Comparison of ENCODE assay signal across 8 cellular contexts in genomic region chr17:81928497-81929252, GRCh38. TPM values are rescaled to one million over a fixed set of nuclear protein-coding genes. Genes with fewer than 3 reads are reported as not detected.
DNase-seq lines count a peak whose midpoint lies in the region; TF ChIP-seq lines count a peak whose summit lies in the region.

No MANE protein-coding gene starts in this region.

- 0 out of 2 replicates have a peak, but pooled peaks cover 2% of the 10 kb centered on the region for H3K27me3 ChIP-seq in SJSA1 (replicated peaks)
- no peaks in the 10 kb centered on the region for H3K27me3 ChIP-seq in skeletal muscle satellite cell (ENCODE audit: control insufficient read depth, insufficient read depth, low read length)

- peaks cover 28% of the 10 kb centered on the region for H3K4me1 ChIP-seq in SJSA1 (replicated peaks)
- peaks cover 32% of the 10 kb centered on the region for H3K4me1 ChIP-seq in skeletal muscle satellite cell (ENCODE audit: control insufficient read depth, insufficient read depth, low read length)

- H3K9ac ChIP-seq in skeletal muscle satellite cell (ENCODE audit: low read depth, low read length) = peak overlapping the region; percentile 92

- H3K36me3 ChIP-seq in SJSA1 = peaks cover 4% of the 10 kb centered on the region
- H3K36me3 ChIP-seq in skeletal muscle satellite cell (ENCODE audit: insufficient read depth, low read length) = peaks cover 3% of the 10 kb centered on the region

- H3K27ac ChIP-seq in SJSA1 = no peak overlapping the region

- H3K4me2 ChIP-seq in skeletal muscle satellite cell (ENCODE audit: low read length) = peak overlapping the region; percentile 97

- peak overlapping the region; percentile 91 for H3K4me3 ChIP-seq in SJSA1
- H3K4me3 ChIP-seq in foreskin fibroblast (ENCODE audit: low read depth in 1 of 2, low read length in 2 of 2) = peak overlapping the region; percentile 58 to 86
- peak overlapping the region; percentile 89 for H3K4me3 ChIP-seq in skeletal muscle satellite cell (ENCODE audit: low read length)

- DNase-seq in DMS 273 (lab: John Stamatoyannopoulos, UW; ENCODE audit: unreplicated experiment) (peak; percentile 64), DMS 273 treated with DMSO at 0.1 percent for 48 hours (lab: John Stamatoyannopoulos, UW) (no peak), SJSA1 (ENCODE audit: low read depth in 1 of 2, low spot score in 2 of 2) (no peak), foreskin fibroblast (peak in 1 of 2 donors; percentile 51), OCI-M1 (lab: John Stamatoyannopoulos, UW) (no peak), dermis blood vessel endothelial cell (no peak)
- DNase-seq in stimulated activated naive CD4-positive, alpha-beta T cell treated with Interleukin-2 at 50 U/mL for 16 hours (lab: John Stamatoyannopoulos, UW) = no peak

- H3K9me3 ChIP-seq in SJSA1 (replicated peaks) (no peaks in the 10 kb centered on the region), skeletal muscle satellite cell (replicated peaks; ENCODE audit: low read length) (no peaks in the 10 kb centered on the region)

- no peak for TF ChIP-seq CTCF in foreskin fibroblast (IDR thresholded peaks at IDR 0.05; ENCODE audit: low read depth, low read length)

RNA-seq across cellular contexts. Expression of gene MAFG, which starts 1.1 kb away (rescaled TPM):
- 25.2 and 30.9 TPM in 2 replicates for total RNA-seq in SJSA1 (2014; rRNA removed; shearing (Covaris generic))
- total RNA-seq in skeletal muscle satellite cell (2012; rRNA removed) = 11.6 and 13.2 TPM in 2 replicates
- 19.7 and 22.4 TPM in 2 replicates for total RNA-seq in dermis blood vessel endothelial cell

RNA-seq across cellular contexts. Expression of gene PYCR1, which starts 8.4 kb away (rescaled TPM):
- 67.3 and 83.5 TPM in 2 replicates for total RNA-seq in SJSA1 (2014; rRNA removed; shearing (Covaris generic))
- 39.0 and 54.2 TPM in 2 replicates for total RNA-seq in skeletal muscle satellite cell (2012; rRNA removed)
- 59.4 and 97.8 TPM in 2 replicates for total RNA-seq in dermis blood vessel endothelial cell

RNA-seq across cellular contexts. Expression of gene SIRT7, which starts 10.7 kb away (rescaled TPM):
- 23.9 and 34.7 TPM in 2 replicates for total RNA-seq in SJSA1 (2014; rRNA removed; shearing (Covaris generic))
- total RNA-seq in skeletal muscle satellite cell (2012; rRNA removed) = 19.9 and 24.6 TPM in 2 replicates
- 17.3 and 21.1 TPM in 2 replicates for total RNA-seq in dermis blood vessel endothelial cell

RNA-seq across cellular contexts. Expression of gene PCYT2, which starts 17.5 kb away (rescaled TPM):
- total RNA-seq in SJSA1 (2014; rRNA removed; shearing (Covaris generic)) = 68.8 and 74.2 TPM in 2 replicates
- total RNA-seq in skeletal muscle satellite cell (2012; rRNA removed) = 27.7 and 46.4 TPM in 2 replicates
- 41.0 and 80.1 TPM in 2 replicates for total RNA-seq in dermis blood vessel endothelial cell

RNA-seq across cellular contexts. Expression of gene MYADML2, which starts 18.4 kb away (rescaled TPM):
- not detected in 2 replicates for total RNA-seq in SJSA1 (2014; rRNA removed; shearing (Covaris generic))
- not detected in 2 replicates for total RNA-seq in skeletal muscle satellite cell (2012; rRNA removed)
- not detected in 2 replicates for total RNA-seq in dermis blood vessel endothelial cell
